10 cellular contexts compared by ENCODE assay signal in genomic region chr12:107775093-107775721, GRCh38. TPM values are rescaled to one million over a fixed set of nuclear protein-coding genes. Genes with fewer than 3 reads are reported as not detected.
DNase-seq lines count a peak whose midpoint lies in the region; ATAC-seq and TF ChIP-seq lines count a peak whose summit lies in the region.
"Had no signal": no experiment of that assay in that cellular context is flagged by ENCODE, and none has a peak within 500 bp of the region (broad histone marks: within the 10 kb centered on the region; RNA-seq: fewer than 3 reads in every experiment).

No MANE protein-coding gene starts in this region.

- H3K36me3 ChIP-seq in iPS-20b (ENCODE audit: insufficient read depth, low read depth, low read length) (no peaks in the 10 kb centered on the region), stomach (no peaks in the 10 kb centered on the region)

- no peak for TF ChIP-seq POLR2A in stomach (IDR thresholded peaks at IDR 0.05)

- TF ChIP-seq EP300 in stomach (IDR thresholded peaks at IDR 0.05): no peak

- peaks cover 68% of the 10 kb centered on the region for H3K27me3 Mint-ChIP-seq in activated CD8-positive, alpha-beta T cell treated with anti-CD3 and anti-CD28 coated beads, Interleukin-2, amount 10 ng/mL, durations not matched to agents 7 days and 5 days (ENCODE audit: low read depth)

- POLR2A ChIA-PET in activated CD8-positive, alpha-beta T cell treated with anti-CD3 and anti-CD28 coated beads, Interleukin-2, amount 10 ng/mL, durations not matched to agents 7 days and 5 days (lab: Charles Lee): interaction anchor here (1.1 kb wide), 1 partner anchor 9 kb away, joined by 3 read pairs; no protein-coding TSS in a partner anchor

- H3K27me3 ChIP-seq in iPS-20b (ENCODE audit: insufficient read depth, low read length) (peaks cover 91% of the 10 kb centered on the region), stomach (peaks cover 0 to 54% (median 24%) of the 10 kb centered on the region in 3 donors)

- H3K4me1 ChIP-seq in iPS-20b (ENCODE audit: insufficient read depth, low read length) (no peaks in the 10 kb centered on the region; the same call in 1 of the 2 replicates), stomach (peaks cover 0 to 20% (median 15%) of the 10 kb centered on the region in 4 donors)

- peak overlapping the region; percentile 45 for H3K4me3 Mint-ChIP-seq in activated CD8-positive, alpha-beta T cell treated with anti-CD3 and anti-CD28 coated beads, Interleukin-2, amount 10 ng/mL, durations not matched to agents 7 days and 5 days
- H3K4me3 Mint-ChIP-seq: activated T-helper 1 cell treated with anti-CD3 and anti-CD28 coated beads, Interleukin-12 subunit alpha, Interleukin-12 subunit beta, Interleukin-2, Interleukin-4 antibody, amounts not matched to agents 30 ng/mL and 10 ng/mL and 1 ng/mL, durations not matched to agents 14 hours and 24 hours and 36 hours had no signal

- peak in 2 of 7 experiments; percentile 14 to 16 for TF ChIP-seq CTCF in stomach (IDR thresholded peaks at IDR 0.05)

- H3K4me1 Mint-ChIP-seq in activated CD8-positive, alpha-beta T cell treated with anti-CD3 and anti-CD28 coated beads, Interleukin-2, amount 10 ng/mL, durations not matched to agents 7 days and 5 days (ENCODE audit: low read depth): peaks cover 26% of the 10 kb centered on the region

- ATAC-seq in activated CD8-positive, alpha-beta T cell treated with anti-CD3 and anti-CD28 coated beads, Interleukin-2, amount 10 ng/mL, durations not matched to agents 7 days and 5 days: peak; percentile 58
- ATAC-seq in HG03196 (IDR thresholded peaks at IDR 0.05; ENCODE audit: unreplicated experiment) (no peak), GM19023 (IDR thresholded peaks at IDR 0.05; ENCODE audit: unreplicated experiment) (no peak)

- H3K36me3 Mint-ChIP-seq in activated CD8-positive, alpha-beta T cell treated with anti-CD3 and anti-CD28 coated beads, Interleukin-2, amount 10 ng/mL, durations not matched to agents 7 days and 5 days (ENCODE audit: low read depth): no peaks in the 10 kb centered on the region

- CTCF ChIA-PET in activated CD8-positive, alpha-beta T cell treated with anti-CD3 and anti-CD28 coated beads, Interleukin-2, amount 10 ng/mL, durations not matched to agents 7 days and 5 days (lab: Charles Lee): no interaction called here

- H3K4me3 ChIP-seq in iPS-20b (ENCODE audit: low read length) (peak overlapping the region; percentile 64), stomach (peak overlapping the region; percentile 28 to 51 (median 38))

- DNase-seq in activated CD8-positive, alpha-beta memory T cell treated with anti-CD3 and anti-CD28 coated beads for 24 hours: peak; percentile 57
- no peak for DNase-seq in activated CD8-positive, alpha-beta memory T cell treated with anti-CD3 and anti-CD28 coated beads, Interleukin-2, amount 50 U/mL, for 4 hours
- peak; percentile 28 for DNase-seq in activated CD8-positive, alpha-beta T cell treated with anti-CD3 and anti-CD28 coated beads, Interleukin-2, amount 10 ng/mL, durations not matched to agents 7 days and 5 days
- peak; percentile 37 for DNase-seq in stomach
- DNase-seq in GM19240 (ENCODE audit: insufficient read length, low spot score): no peak

- 1 to 7% (median 3%) methylated on average over 12 to 66 of the region's 66 CpGs for WGBS in stomach, 5 donors

- no peak overlapping the region for H3K27ac Mint-ChIP-seq in activated CD8-positive, alpha-beta T cell treated with anti-CD3 and anti-CD28 coated beads, Interleukin-2, amount 10 ng/mL, durations not matched to agents 7 days and 5 days
- H3K27ac Mint-ChIP-seq: activated T-helper 1 cell treated with anti-CD3 and anti-CD28 coated beads, Interleukin-12 subunit alpha, Interleukin-12 subunit beta, Interleukin-2, Interleukin-4 antibody, amounts not matched to agents 30 ng/mL and 10 ng/mL and 1 ng/mL, durations not matched to agents 14 hours and 24 hours and 36 hours had no signal

- no peaks in the 10 kb centered on the region for H3K9me3 ChIP-seq in iPS-20b (ENCODE audit: insufficient read depth, low read depth, low read length)
- no peaks in the 10 kb centered on the region for H3K9me3 ChIP-seq in stomach

- H3K9ac ChIP-seq in iPS-20b (ENCODE audit: low read depth, low read length): no peak overlapping the region

- H3K27ac ChIP-seq in iPS-20b (ENCODE audit: low read length): no peak overlapping the region
- H3K27ac ChIP-seq in stomach: peak overlapping the region in 1 of 5 donors; percentile 25

- intact Hi-C loops in stomach (cut with DNase I; ENCODE audit: low total_unique reads): loop anchor here (10.0 kb wide), 1 partner anchor 110 kb away; no protein-coding TSS in a partner anchor

- H3K9me3 Mint-ChIP-seq in activated CD8-positive, alpha-beta T cell treated with anti-CD3 and anti-CD28 coated beads, Interleukin-2, amount 10 ng/mL, durations not matched to agents 7 days and 5 days (ENCODE audit: insufficient read depth): no peaks in the 10 kb centered on the region
- H3K9me3 Mint-ChIP-seq: activated T-helper 1 cell treated with anti-CD3 and anti-CD28 coated beads, Interleukin-12 subunit alpha, Interleukin-12 subunit beta, Interleukin-2, Interleukin-4 antibody, amounts not matched to agents 30 ng/mL and 10 ng/mL and 1 ng/mL, durations not matched to agents 14 hours and 24 hours and 36 hours had no signal

RNA-seq across cellular contexts. Expression of gene ASCL4, which starts 0.7 kb away (rescaled TPM):
- total RNA-seq in activated CD8-positive, alpha-beta T cell treated with anti-CD3 and anti-CD28 coated beads, Interleukin-2, amount 10 ng/mL, durations not matched to agents 7 days and 5 days: not detected
- not detected for total RNA-seq in stomach
- polyA plus RNA-seq in stomach: under 1 TPM in 1 of 3 donors, not detected in 2; 0.10 TPM
- total RNA-seq: activated T-helper 1 cell treated with anti-CD3 and anti-CD28 coated beads, Interleukin-12 subunit alpha, Interleukin-12 subunit beta, Interleukin-2, Interleukin-4 antibody, amounts not matched to agents 30 ng/mL and 10 ng/mL and 1 ng/mL, durations not matched to agents 14 hours and 24 hours and 36 hours had no signal
- polyA plus RNA-seq: BJ had no signal

RNA-seq across cellular contexts. Expression of gene PRDM4, which starts 14.3 kb away (rescaled TPM):
- 10 to 100 TPM; 24.1 to 24.9 TPM for total RNA-seq in activated CD8-positive, alpha-beta T cell treated with anti-CD3 and anti-CD28 coated beads, Interleukin-2, amount 10 ng/mL, durations not matched to agents 7 days and 5 days
- 100 to 1,000 TPM in 3 of 5 donors, 10 to 100 TPM in 2; 24.6 to 207 (median 104) TPM for total RNA-seq in stomach
- polyA plus RNA-seq in stomach: 10 to 100 TPM in 1 of 3 donors, 1 to 10 TPM in 2; 8.3 to 11.5 (median 9.3) TPM

Comparison
In these comparisons a context has a peak if more than half of its experiments do, and no peak if none do; other contexts are left out.
1. DNase-seq: peak in activated CD8-positive, alpha-beta memory T cell treated with anti-CD3 and anti-CD28 coated beads for 24 hours (single experiment), activated CD8-positive, alpha-beta T cell treated with anti-CD3 and anti-CD28 coated beads, Interleukin-2, amount 10 ng/mL, durations not matched to agents 7 days and 5 days (single experiment) and stomach (single experiment); none in activated CD8-positive, alpha-beta memory T cell treated with anti-CD3 and anti-CD28 coated beads, Interleukin-2, amount 50 U/mL, for 4 hours (single experiment) and GM19240 (single experiment).